Comparison of ENCODE assay signal across 13 cellular contexts in genomic region chr15:70469182-70469581, GRCh38.
DNase-seq lines count a peak whose midpoint lies in the region; ATAC-seq and TF ChIP-seq lines count a peak whose summit lies in the region.
"Had no signal": no experiment of that assay in that cellular context is flagged by ENCODE, and none has a peak within 500 bp of the region (broad histone marks: within the 10 kb centered on the region; RNA-seq: fewer than 3 reads in every experiment).

No MANE protein-coding gene starts in this region.

- H3K27me3 ChIP-seq in Panc1 (ENCODE audit: control insufficient read depth, insufficient read depth, low read length) = no peaks in the 10 kb centered on the region
- peaks cover 0 to 30% (median 0%) of the 10 kb centered on the region in 7 donors for H3K27me3 ChIP-seq in spleen (replicated peaks in 1 of 7)
- H3K27me3 ChIP-seq: BE2C had no signal

- CTCF ChIA-PET in Panc1 (lab: Charles Lee) = no interaction called here

- H3K4me3 Mint-ChIP-seq in CD14-positive monocyte = peak overlapping the region in 1 of 2 donors; percentile 44
- H3K4me3 Mint-ChIP-seq: CD4-positive, alpha-beta T cell had no signal

- peaks cover 0 to 2% (median 0%) of the 10 kb centered on the region in 7 donors for H3K9me3 Mint-ChIP-seq in CD14-positive monocyte
- H3K9me3 Mint-ChIP-seq: CD4-positive, alpha-beta T cell had no signal

- 73 to 93% (median 82%) methylated on average over 3 of the region's 3 CpGs for WGBS in spleen, 5 donors

- peaks cover 0 to 12% of the 10 kb centered on the region in 2 donors for H3K36me3 Mint-ChIP-seq in CD14-positive monocyte

- peaks cover 33% of the 10 kb centered on the region for H3K4me1 Mint-ChIP-seq in CD14-positive monocyte

- intact Hi-C loops in CD14-positive monocyte (cut with micrococcal nuclease) (loop anchor here (10.0 kb wide), 2 partner anchors 204 to 744 kb away; no protein-coding TSS in a partner anchor), Panc1 (cut with micrococcal nuclease; ENCODE audit: unreplicated experiment) (loop anchor here (10.0 kb wide), 1 partner anchor 374 kb away; the partner anchor contains the start of gene TLE3), spleen (cut with DNase I; ENCODE audit: low total_unique reads) (loop anchor here (10.0 kb wide), 1 partner anchor 734 kb away; no protein-coding TSS in a partner anchor)

- in situ Hi-C loops in Panc1 (cut with HindIII; ENCODE audit: low pct_unique_long_range_greater_than_20kb, low sequenced_read_pairs) = no loop called here

- ATAC-seq in Panc1 (no peak; the same call in 1 of the 2 replicates), left lobe of liver (peak; percentile 86)

- H3K27me3 Mint-ChIP-seq in CD14-positive monocyte (ENCODE audit: low read depth in 3 of 3) = peaks cover 7 to 24% (median 10%) of the 10 kb centered on the region in 3 donors

- POLR2A ChIA-PET in Panc1 (lab: Charles Lee) = no interaction called here

- no peak for TF ChIP-seq CTCF in CD14-positive monocyte (IDR thresholded peaks at IDR 0.05)
- TF ChIP-seq CTCF in Panc1 (IDR thresholded peaks at IDR 0.05) = no peak
- no peak for TF ChIP-seq CTCF in spleen (IDR thresholded peaks at IDR 0.05 in 8 of 11, conservative IDR thresholded peaks at IDR 0.05 in 3 of 11)

- no peak overlapping the region for H3K27ac Mint-ChIP-seq in CD14-positive monocyte
- H3K27ac Mint-ChIP-seq: CD4-positive, alpha-beta T cell had no signal

- BruUV-seq in Panc1 (replicated peaks; lab: Mats Ljungman, UMichigan) = no TSS peak

- H3K4me1 ChIP-seq in Panc1 (ENCODE audit: control insufficient read depth, insufficient read depth, low read length) (peaks cover 56% of the 10 kb centered on the region), spleen (peaks cover 0 to 12% (median 6%) of the 10 kb centered on the region in 6 donors)
- H3K4me1 ChIP-seq: Caco-2, HAP-1 had no signal

- H3K36me3 ChIP-seq in Panc1 (ENCODE audit: control insufficient read depth, insufficient read depth, low read length) (no peaks in the 10 kb centered on the region), spleen (no peaks in the 10 kb centered on the region)
- H3K36me3 ChIP-seq: BE2C, HAP-1 had no signal

- no peaks in the 10 kb centered on the region for H3K9me3 ChIP-seq in Panc1 (ENCODE audit: control insufficient read depth, insufficient read depth, low read depth, low read length)
- no peaks in the 10 kb centered on the region for H3K9me3 ChIP-seq in spleen
- H3K9me3 ChIP-seq: BE2C, Caco-2, HAP-1 had no signal

- H3K4me3 ChIP-seq in Panc1 (ENCODE audit: low read depth in 2 of 2, low read length in 2 of 2) (no peak overlapping the region), spleen (no peak overlapping the region)
- H3K4me3 ChIP-seq: HAP-1 had no signal

- no peak for TF ChIP-seq POLR2A in spleen (IDR thresholded peaks at IDR 0.05)

- peak; percentile 15 for DNase-seq in CD14-positive monocyte (ENCODE audit: low spot score)
- DNase-seq in Panc1 (ENCODE audit: low read depth, low spot score) = no peak
- DNase-seq in left lobe of liver (ENCODE audit: low spot score) = no peak
- peak; percentile 15 for DNase-seq in spleen
- DNase-seq in NCI-H748 (lab: John Stamatoyannopoulos, UW; ENCODE audit: unreplicated experiment) = no peak
- DNase-seq in NCI-H2029 (lab: John Stamatoyannopoulos, UW) = no peak
- no peak for DNase-seq in caudate nucleus (lab: John Stamatoyannopoulos, UW)
- DNase-seq: ACHN; BE2C; C1 segment of cervical spinal cord; Caco-2; CD4-positive, alpha-beta T cell had no signal

- H3K27ac ChIP-seq in Panc1 (ENCODE audit: low read length) (peak overlapping the region; percentile 99), spleen (no peak overlapping the region), caudate nucleus (ENCODE audit: low read depth, low read length) (no peak overlapping the region)

Comparison
In these comparisons a context has a peak if more than half of its experiments do, and no peak if none do; other contexts are left out.
1. DNase-seq: peak in CD14-positive monocyte (single experiment) and spleen (single experiment); none in Panc1 (single experiment), left lobe of liver (single experiment), NCI-H748 (single experiment), NCI-H2029 (single experiment) and caudate nucleus (0 of 61).